In genomic region chr12:4194661-4195060, GRCh38 we compare ENCODE assay signal across 22 cellular contexts.
"Had no signal": no experiment of that assay in that cellular context is flagged by ENCODE, and none has a peak within 500 bp of the region (broad histone marks: within the 10 kb centered on the region; RNA-seq: fewer than 3 reads in every experiment).

No MANE protein-coding gene starts in this region.

- FAIRE-seq: RCC 7860 had no signal

- H3K36me3 ChIP-seq: SJSA1 had no signal

- DNase-seq: KBM-7, MV-4-11, NCI-H1048, NCI-H1105, NCI-H1417, NCI-H1436 treated with DMSO at 0.1 percent for 48 hours, NCI-H1694 treated with DMSO at 0.1 percent for 48 hours, NCI-H1930, NCI-H2081, NCI-H2171, NCI-H226, NCI-H446, NCI-H510A, NCI-H524 treated with DMSO at 0.1 percent for 48 hours, NCI-H69, NCI-H774, Right ventricle myocardium superior, RPMI8226, SIG-M5 had no signal

- H3K9me3 ChIP-seq: SJSA1 had no signal

- H3K4me3 ChIP-seq: SJSA1, SK-N-MC had no signal

- H3K27ac ChIP-seq: SJSA1, SK-N-MC had no signal

- H3K4me1 ChIP-seq: SJSA1 had no signal
